In genomic region chr6:36765190-36765941, GRCh38 we compare ENCODE assay signal across 10 cellular contexts.
A peak's percentile ranks its signal among the peaks of the same experiment; 100 is the strongest.
DNase-seq lines count a peak whose midpoint lies in the region; ATAC-seq, FAIRE-seq and TF ChIP-seq lines count a peak whose summit lies in the region.
"Had no signal": no experiment of that assay in that cellular context is flagged by ENCODE, and none has a peak within 500 bp of the region (broad histone marks: within the 10 kb centered on the region; RNA-seq: fewer than 3 reads in every experiment).

No MANE protein-coding gene starts in this region.

- FAIRE-seq in GM12878 (lab: Jason Lieb, UNC): no peak

- H3K79me2 ChIP-seq in GM12878 (ENCODE audit: control insufficient read depth, insufficient read depth, low read length) (no peaks in the 10 kb centered on the region), neural cell (replicated peaks; ENCODE audit: insufficient read depth, low read length) (no peaks in the 10 kb centered on the region)

- POLR2A ChIA-PET in GM12878 (lab: Charles Lee): interaction anchor here (0.7 to 1.6 kb wide), 4 partner anchors 17 to 406 kb away, joined by 3 to 6 read pairs (median 4); no protein-coding TSS in a partner anchor

- in situ Hi-C loops in GM12878 (cut with MboI): loop anchor here (5.0 to 10.0 kb wide), 3 partner anchors 247 to 447 kb away; partner anchors contain the start of gene PIM1

- H3K4me2 ChIP-seq in BLaER1 treated with 17β-estradiol and CSF1 and Interleukin-3, amounts not matched to agents 10 nM and 100 nM: peak overlapping the region; percentile 55 to 98 (median 94)
- H3K4me2 ChIP-seq in GM12878 (ENCODE audit: control insufficient read depth, insufficient read depth) (peak overlapping the region; percentile 21), neural cell (ENCODE audit: low read length) (peak overlapping the region; percentile 44)
- H3K4me2 ChIP-seq: KMS-11 had no signal

- intact Hi-C loops in GM12878 (cut with micrococcal nuclease; ENCODE audit: unreplicated experiment): loop anchor here (10.0 kb wide), 1 partner anchor 409 kb away; the partner anchor contains the start of gene PIM1
- intact Hi-C loops in colonic mucosa (cut with DNase I): loop anchor here (5.0 to 10.0 kb wide), 2 partner anchors 219 to 447 kb away; partner anchors contain the start of gene MTCH1

- RAD21 ChIA-PET in GM12878 (lab: Charles Lee; ENCODE audit: unreplicated experiment): interaction anchor here (0.5 to 7.2 kb wide), 25 partner anchors 7 to 1455 kb away, joined by 3 to 102 read pairs (median 4); partner anchors contain the start of genes FGD2 and PPIL1

- ATAC-seq in HG02852 (IDR thresholded peaks at IDR 0.05; ENCODE audit: unreplicated experiment) (peak; percentile 22), GM12878 (no peak; the same call in 2 of the 3 replicates), GM18870 (IDR thresholded peaks at IDR 0.05; ENCODE audit: unreplicated experiment) (no peak), left lobe of liver (no peak), gastroesophageal sphincter (no peak)

- TF ChIP-seq RAD21 in GM12878 (IDR thresholded peaks at IDR 0.05; ENCODE audit: insufficient read depth, low read depth, low read length) (no peak), neural cell (conservative IDR thresholded peaks at IDR 0.05) (no peak)

- SMC1A ChIA-PET in GM12878 (lab: Charles Lee; ENCODE audit: uncharacterized antibody, unreplicated experiment): interaction anchor here (0.8 to 9.7 kb wide), 18 partner anchors 10 to 445 kb away, joined by 3 to 120 read pairs (median 7); no protein-coding TSS in a partner anchor

- no peaks in the 10 kb centered on the region for H3K9me3 ChIP-seq in BLaER1 treated with 17β-estradiol and CSF1 and Interleukin-3, amounts not matched to agents 10 nM and 100 nM (replicated peaks in 1 of 11)
- H3K9me3 ChIP-seq in GM12878 (replicated peaks; ENCODE audit: control insufficient read depth, insufficient read depth, low read length) (no peaks in the 10 kb centered on the region), neural cell (ENCODE audit: low read length) (no peaks in the 10 kb centered on the region), colonic mucosa (no peaks in the 10 kb centered on the region), gastroesophageal sphincter (no peaks in the 10 kb centered on the region)

- TF ChIP-seq POLR2A in GM12878 (IDR thresholded peaks at IDR 0.05; ENCODE audit: low read depth, low read length): no peak
- no peak for TF ChIP-seq POLR2A in gastroesophageal sphincter (IDR thresholded peaks at IDR 0.05)

- H3K9me2 ChIP-seq in neural cell (ENCODE audit: insufficient read depth, low read length): no peaks in the 10 kb centered on the region

- peak overlapping the region in 8 of 10 experiments; percentile 27 to 50 (median 42); a peak in 16 of 20 replicates for H3K4me3 ChIP-seq in BLaER1 treated with 17β-estradiol and CSF1 and Interleukin-3, amounts not matched to agents 10 nM and 100 nM
- H3K4me3 ChIP-seq in GM12878: no peak overlapping the region
- H3K4me3 ChIP-seq in neural cell (ENCODE audit: low read length): peak overlapping the region; percentile 36
- H3K4me3 ChIP-seq in colonic mucosa: no peak overlapping the region
- no peak overlapping the region for H3K4me3 ChIP-seq in gastroesophageal sphincter

- CTCF ChIA-PET in GM12878 (lab: Yijun Ruan, JAX): interaction anchor here (0.6 to 15.9 kb wide), 50 partner anchors 8 to 549 kb away, joined by 3 to 330 read pairs (median 5); partner anchors contain the start of genes C6orf89, MTCH1 and PPIL1

- H3F3A ChIP-seq in neural cell (ENCODE audit: insufficient read depth, low read length, poor library complexity, severe bottlenecking): no peaks in the 10 kb centered on the region

- no peaks in the 10 kb centered on the region for H3K36me3 ChIP-seq in BLaER1 treated with 17β-estradiol and CSF1 and Interleukin-3, amounts not matched to agents 10 nM and 100 nM
- H3K36me3 ChIP-seq in GM12878 (ENCODE audit: control insufficient read depth in 2 of 2, insufficient read depth in 2 of 2, low read length in 1 of 2): no peaks in the 10 kb centered on the region; a peak in 1 of 4 replicates
- H3K36me3 ChIP-seq in neural cell (ENCODE audit: insufficient read depth, low read length): no peaks in the 10 kb centered on the region
- H3K36me3 ChIP-seq in colonic mucosa: no peaks in the 10 kb centered on the region
- no peaks in the 10 kb centered on the region for H3K36me3 ChIP-seq in gastroesophageal sphincter

- TF ChIP-seq EP300 in GM12878 (IDR thresholded peaks at IDR 0.05; ENCODE audit: borderline replicate concordance in 1 of 2, control insufficient read depth in 1 of 2, low read depth in 2 of 2, low read length in 2 of 2) (no peak), neural cell (conservative IDR thresholded peaks at IDR 0.05; ENCODE audit: poor library complexity, severe bottlenecking) (no peak), gastroesophageal sphincter (IDR thresholded peaks at IDR 0.05) (no peak)

- H3K27ac ChIP-seq in BLaER1 treated with 17β-estradiol and CSF1 and Interleukin-3, amounts not matched to agents 10 nM and 100 nM: peak overlapping the region in 10 of 11 experiments; percentile 30 to 90 (median 78); a peak in 19 of 22 replicates
- no peak overlapping the region for H3K27ac ChIP-seq in GM12878 (ENCODE audit: control insufficient read depth, insufficient read depth)
- peak overlapping the region; percentile 61 for H3K27ac ChIP-seq in neural cell (ENCODE audit: low read length)
- H3K27ac ChIP-seq in colonic mucosa: no peak overlapping the region
- no peak overlapping the region for H3K27ac ChIP-seq in gastroesophageal sphincter
- H3K27ac ChIP-seq: KMS-11, RWPE1 had no signal

- H3K9ac ChIP-seq in BLaER1 treated with 17β-estradiol and CSF1 and Interleukin-3, amounts not matched to agents 10 nM and 100 nM: peak overlapping the region; percentile 17 to 80 (median 68); a peak in 19 of 22 replicates
- no peak overlapping the region for H3K9ac ChIP-seq in GM12878 (ENCODE audit: control insufficient read depth, insufficient read depth, low read length)
- H3K9ac ChIP-seq in neural cell (ENCODE audit: low read length): peak overlapping the region; percentile 51
- no peak overlapping the region for H3K9ac ChIP-seq in colonic mucosa (ENCODE audit: low read depth in 2 of 2, low read length in 2 of 2)
- H3K9ac ChIP-seq: KMS-11 had no signal

- TF ChIP-seq CTCF in GM12878 (IDR thresholded peaks at IDR 0.05 in 2 of 3, conservative IDR thresholded peaks at IDR 0.05 in 1 of 3; ENCODE audit: control insufficient read depth in 2 of 3, extremely low read depth in 1 of 3, insufficient read depth in 1 of 3, low read depth in 3 of 3, low read length in 3 of 3) (no peak), neural cell (IDR thresholded peaks at IDR 0.05; ENCODE audit: poor library complexity, severe bottlenecking) (no peak), colonic mucosa (IDR thresholded peaks at IDR 0.05) (no peak), gastroesophageal sphincter (IDR thresholded peaks at IDR 0.05) (no peak)

- H3K4me1 ChIP-seq in BLaER1 treated with 17β-estradiol and CSF1 and Interleukin-3, amounts not matched to agents 10 nM and 100 nM: peaks cover 66 to 100% (median 95%) of the 10 kb centered on the region in 10 experiments
- H3K4me1 ChIP-seq in GM12878 (ENCODE audit: control insufficient read depth, insufficient read depth, low read length): peaks cover 17% of the 10 kb centered on the region
- H3K4me1 ChIP-seq in colonic mucosa: no peaks in the 10 kb centered on the region
- peaks cover 0 to 39% (median 18%) of the 10 kb centered on the region in 3 donors for H3K4me1 ChIP-seq in gastroesophageal sphincter

- H2AFZ ChIP-seq in GM12878 (ENCODE audit: control insufficient read depth, low read depth, low read length) (peak overlapping the region; percentile 4; the same call in 1 of the 2 replicates), neural cell (ENCODE audit: low read depth, low read length) (peak overlapping the region; percentile 3)

- no TSS peak for BruUV-seq in GM12878 (replicated peaks; lab: Mats Ljungman, UMichigan)

- no peak for DNase-seq in GM12878 (ENCODE audit: low read depth, low spot score)
- no peak for DNase-seq in colonic mucosa
- DNase-seq in left lobe of liver (ENCODE audit: low spot score): no peak

- WGBS in GM12878 (ENCODE audit: insufficient coverage, insufficient replicate concordance, low lambda C conversion rate, missing lambda C conversion rate): 69% methylated on average over 16 of the region's 16 CpGs
- 27 to 100% methylated on average over 3 to 4 of the region's 16 CpGs for WGBS in gastroesophageal sphincter (ENCODE audit: low coverage in 1 of 2), 2 donors

- H3K27me3 ChIP-seq in BLaER1 treated with 17β-estradiol and CSF1 and Interleukin-3, amounts not matched to agents 10 nM and 100 nM: peaks cover 0 to 5% (median 0%) of the 10 kb centered on the region in 11 experiments; a peak in 4 of 22 replicates
- H3K27me3 ChIP-seq in GM12878 (replicated peaks in 1 of 2; ENCODE audit: control insufficient read depth in 2 of 2, insufficient read depth in 2 of 2, low read length in 1 of 2) (no peaks in the 10 kb centered on the region), neural cell (ENCODE audit: insufficient read depth, low read depth, low read length) (no peaks in the 10 kb centered on the region), colonic mucosa (no peaks in the 10 kb centered on the region), gastroesophageal sphincter (no peaks in the 10 kb centered on the region)

- H4K20me1 ChIP-seq in BLaER1 treated with 17β-estradiol and CSF1 and Interleukin-3, amounts not matched to agents 10 nM and 100 nM: peaks cover 0 to 19% (median 6%) of the 10 kb centered on the region in 11 experiments; a peak in 5 of 22 replicates
- H4K20me1 ChIP-seq in GM12878 (ENCODE audit: control insufficient read depth, insufficient read depth): no peaks in the 10 kb centered on the region; the same call in 1 of the 2 replicates
- H4K20me1 ChIP-seq in neural cell (ENCODE audit: insufficient read depth): no peaks in the 10 kb centered on the region

TF ChIP-seq in GM12878, 131 proteins besides CTCF, POLR2A, EP300 and RAD21 (continues in another document):
- TF ChIP-seq SUZ12 (IDR thresholded peaks at IDR 0.05; ENCODE audit: unreplicated experiment) (no peak), ASH2L (IDR thresholded peaks at IDR 0.05; ENCODE audit: borderline replicate concordance, low read depth) (no peak), SREBF1 (IDR thresholded peaks at IDR 0.05; ENCODE audit: low read length) (no peak)

Comparison
In these comparisons a context has a peak if more than half of its experiments do, and no peak if none do; other contexts are left out.
1. H3K27ac ChIP-seq: peak in BLaER1 treated with 17β-estradiol and CSF1 and Interleukin-3, amounts not matched to agents 10 nM and 100 nM (10 of 11) and neural cell (single experiment); none in GM12878 (single experiment), colonic mucosa (single experiment) and gastroesophageal sphincter (0 of 4).
2. H3K4me2 ChIP-seq: peak in every context shown above with its lines; median percentile 94 in BLaER1 treated with 17β-estradiol and CSF1 and Interleukin-3, amounts not matched to agents 10 nM and 100 nM; 44 in neural cell; 21 in GM12878.
3. H3K4me3 ChIP-seq: peak in BLaER1 treated with 17β-estradiol and CSF1 and Interleukin-3, amounts not matched to agents 10 nM and 100 nM (8 of 10) and neural cell (single experiment); none in GM12878 (single experiment), colonic mucosa (single experiment) and gastroesophageal sphincter (0 of 2).
4. H3K9ac ChIP-seq: peak in BLaER1 treated with 17β-estradiol and CSF1 and Interleukin-3, amounts not matched to agents 10 nM and 100 nM (11 of 11) and neural cell (single experiment); none in GM12878 (single experiment) and colonic mucosa (0 of 2).